27 cellular contexts compared by ENCODE assay signal in the genomic region with DNA sequence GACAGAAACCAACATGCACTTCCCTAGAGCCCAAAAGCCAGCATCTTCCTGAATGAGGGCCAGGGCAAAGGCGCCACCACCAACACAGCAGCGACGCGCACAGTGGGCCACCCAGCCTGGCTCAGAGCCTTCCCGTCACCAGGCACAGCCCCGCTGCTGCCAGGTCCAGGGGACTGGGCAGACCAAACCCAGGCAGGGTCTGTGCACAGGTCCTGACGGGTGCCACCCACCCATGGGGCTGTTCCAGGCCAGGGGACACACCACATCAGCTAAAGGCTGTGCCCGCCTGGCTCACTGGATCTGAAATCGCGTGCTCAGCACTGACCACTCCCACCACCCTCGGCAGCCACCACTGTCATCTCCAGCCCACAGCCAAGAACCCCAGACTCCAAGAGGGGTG. TPM values are rescaled to one million over a fixed set of nuclear protein-coding genes. Genes with fewer than 3 reads are reported as not detected.
"Had no signal": no experiment of that assay in that cellular context is flagged by ENCODE, and none has a peak within 500 bp of the region (broad histone marks: within the 10 kb centered on the region; RNA-seq: fewer than 3 reads in every experiment).

No MANE protein-coding gene starts in this region.

- ATAC-seq: activated naive CD4-positive, alpha-beta T cell treated with anti-CD3 and anti-CD28 coated beads, Interleukin-2, amount 50 U/mL, for 72 hours; activated T-cell treated with anti-CD3 and anti-CD28 coated beads, Interleukin-2, amount 50 U/mL, for 72 hours; esophagus mucosa had no signal

- DNase-seq: activated CD4-positive, alpha-beta memory T cell treated with anti-CD3 and anti-CD28 coated beads, Interleukin-2, amount 10 ng/mL, durations not matched to agents 7 days and 5 days; activated CD4-positive, alpha-beta T cell treated with anti-CD3 and anti-CD28 coated beads for 1 hour; activated CD4-positive, alpha-beta T cell treated with anti-CD3 and anti-CD28 coated beads for 4 hours; activated CD4-positive, alpha-beta T cell treated with anti-CD3 and anti-CD28 coated beads, Interleukin-2, amount 10 ng/mL, durations not matched to agents 7 days and 5 days; activated CD4-positive, alpha-beta T cell treated with anti-CD3 and anti-CD28 coated beads, Interleukin-2, amount 50 U/mL, for 4 hours; activated CD8-positive, alpha-beta memory T cell treated with anti-CD3 and anti-CD28 coated beads, Interleukin-2, amount 50 U/mL, for 48 hours; activated gamma-delta T cell; activated naive CD4-positive, alpha-beta T cell; activated naive CD4-positive, alpha-beta T cell treated with anti-CD3 and anti-CD28 coated beads, Interleukin-2, amount 10 ng/mL, durations not matched to agents 7 days and 5 days; activated T-cell treated with anti-CD3 and anti-CD28 coated beads for 4 hours; activated T-cell treated with anti-CD3 and anti-CD28 coated beads, Interleukin-2, amount 50 U/mL, for 24 hours; activated T-cell treated with anti-CD3 and anti-CD28 coated beads, Interleukin-2, amount 50 U/mL, for 72 hours; adrenal gland; amygdala; central memory CD4-positive, alpha-beta T cell; cerebellar nuclear complex; colonic mucosa; effector memory CD4-positive, alpha-beta T cell; endodermal cell; foreskin fibroblast; T-helper 2 cell had no signal

- H3K4me3 ChIP-seq: adrenal gland, ascending aorta, breast epithelium, cardiac muscle cell, colonic mucosa had no signal

- H3K4me3 Mint-ChIP-seq: activated CD4-positive, alpha-beta memory T cell treated with anti-CD3 and anti-CD28 coated beads, Interleukin-2, amount 10 ng/mL, durations not matched to agents 7 days and 5 days; activated CD4-positive, alpha-beta T cell treated with anti-CD3 and anti-CD28 coated beads, Interleukin-2, amount 10 ng/mL, durations not matched to agents 7 days and 5 days; activated naive CD4-positive, alpha-beta T cell treated with anti-CD3 and anti-CD28 coated beads, Interleukin-2, amount 10 ng/mL, durations not matched to agents 7 days and 5 days; activated T-cell treated with anti-CD3 and anti-CD28 coated beads, Interleukin-2, amount 50 U/mL, for 24 hours; activated T-cell treated with anti-CD3 and anti-CD28 coated beads, Interleukin-2, amount 50 U/mL, for 72 hours; brain; endodermal cell had no signal

- H3K27me3 Mint-ChIP-seq: activated CD4-positive, alpha-beta T cell treated with anti-CD3 and anti-CD28 coated beads, Interleukin-2, amount 10 ng/mL, durations not matched to agents 7 days and 5 days; activated T-cell treated with anti-CD3 and anti-CD28 coated beads, Interleukin-2, amount 50 U/mL, for 24 hours; brain had no signal

- H3K27me3 ChIP-seq: adrenal gland, ascending aorta, breast epithelium, cardiac muscle cell, colonic mucosa had no signal

- H3K36me3 ChIP-seq: adrenal gland, ascending aorta, breast epithelium, cardiac muscle cell, colonic mucosa had no signal

- H3K27ac Mint-ChIP-seq: activated CD4-positive, alpha-beta memory T cell treated with anti-CD3 and anti-CD28 coated beads, Interleukin-2, amount 10 ng/mL, durations not matched to agents 7 days and 5 days; activated CD4-positive, alpha-beta T cell treated with anti-CD3 and anti-CD28 coated beads, Interleukin-2, amount 10 ng/mL, durations not matched to agents 7 days and 5 days; activated naive CD4-positive, alpha-beta T cell treated with anti-CD3 and anti-CD28 coated beads, Interleukin-2, amount 10 ng/mL, durations not matched to agents 7 days and 5 days; activated naive CD4-positive, alpha-beta T cell treated with anti-CD3 and anti-CD28 coated beads, Interleukin-2, amount 50 U/mL, for 72 hours; activated T-cell treated with anti-CD3 and anti-CD28 coated beads, Interleukin-2, amount 50 U/mL, for 24 hours; activated T-cell treated with anti-CD3 and anti-CD28 coated beads, Interleukin-2, amount 50 U/mL, for 72 hours; brain; endodermal cell had no signal

- H3K4me1 ChIP-seq: adrenal gland, ascending aorta, breast epithelium, colonic mucosa had no signal

- H3K36me3 Mint-ChIP-seq: activated naive CD4-positive, alpha-beta T cell treated with anti-CD3 and anti-CD28 coated beads, Interleukin-2, amount 10 ng/mL, durations not matched to agents 7 days and 5 days; activated naive CD4-positive, alpha-beta T cell treated with anti-CD3 and anti-CD28 coated beads, Interleukin-2, amount 50 U/mL, for 72 hours; brain had no signal

- H3K4me1 Mint-ChIP-seq: activated CD4-positive, alpha-beta memory T cell treated with anti-CD3 and anti-CD28 coated beads, Interleukin-2, amount 10 ng/mL, durations not matched to agents 7 days and 5 days; activated CD4-positive, alpha-beta T cell treated with anti-CD3 and anti-CD28 coated beads, Interleukin-2, amount 10 ng/mL, durations not matched to agents 7 days and 5 days; activated naive CD4-positive, alpha-beta T cell treated with anti-CD3 and anti-CD28 coated beads, Interleukin-2, amount 10 ng/mL, durations not matched to agents 7 days and 5 days; endodermal cell had no signal

- H3K9me3 ChIP-seq: adrenal gland, ascending aorta, breast epithelium, colonic mucosa had no signal

- H3K9me3 Mint-ChIP-seq: activated CD4-positive, alpha-beta memory T cell treated with anti-CD3 and anti-CD28 coated beads, Interleukin-2, amount 10 ng/mL, durations not matched to agents 7 days and 5 days; activated CD4-positive, alpha-beta T cell treated with anti-CD3 and anti-CD28 coated beads, Interleukin-2, amount 10 ng/mL, durations not matched to agents 7 days and 5 days; activated naive CD4-positive, alpha-beta T cell treated with anti-CD3 and anti-CD28 coated beads, Interleukin-2, amount 10 ng/mL, durations not matched to agents 7 days and 5 days; activated naive CD4-positive, alpha-beta T cell treated with anti-CD3 and anti-CD28 coated beads, Interleukin-2, amount 50 U/mL, for 72 hours; activated T-cell treated with anti-CD3 and anti-CD28 coated beads, Interleukin-2, amount 50 U/mL, for 24 hours; activated T-cell treated with anti-CD3 and anti-CD28 coated beads, Interleukin-2, amount 50 U/mL, for 72 hours; brain; endodermal cell had no signal

- H3K27ac ChIP-seq: adrenal gland, ascending aorta, breast epithelium, cardiac muscle cell, colonic mucosa had no signal

RNA-seq across cellular contexts. Expression of gene FAM53A, which starts 13.8 kb away (rescaled TPM):
- total RNA-seq: ascending aorta had no signal
